Comparison of ENCODE assay signal across 8 cellular contexts in the genomic region with DNA sequence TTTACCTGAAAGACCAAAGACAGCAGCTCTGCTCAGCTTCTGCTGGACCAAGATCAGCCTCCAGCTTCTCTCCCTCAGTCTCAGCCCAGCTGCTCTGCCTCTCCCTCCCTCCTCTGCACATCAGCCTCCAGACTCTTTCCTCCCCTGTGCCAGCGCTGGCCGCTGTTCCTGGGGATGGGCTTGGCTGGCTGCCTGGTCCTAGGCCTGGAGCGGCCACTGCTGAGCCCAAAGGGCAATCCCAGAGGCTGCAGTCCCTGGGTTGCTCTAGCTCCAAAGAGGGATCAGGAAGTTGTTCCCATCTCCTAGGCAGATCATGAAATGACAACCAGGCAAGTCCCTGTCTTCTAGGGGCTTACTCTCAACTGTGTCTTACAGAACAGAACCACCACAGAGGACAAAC.
DNase-seq lines count a peak whose midpoint lies in the region; ATAC-seq and TF ChIP-seq lines count a peak whose summit lies in the region.

No MANE protein-coding gene starts in this region.

- peaks cover 54% of the 10 kb centered on the region for H3K4me1 Mint-ChIP-seq in nephron
- peaks cover 72% of the 10 kb centered on the region for H3K4me1 Mint-ChIP-seq in stimulated activated naive CD8-positive, alpha-beta T cell treated with anti-CD3 and anti-CD28 coated beads, Interleukin-15, amount 100 ng/mL, for 72 hours

- peak overlapping the region in 2 of 3 experiments; percentile 17 to 72 for H3K27ac Mint-ChIP-seq in nephron
- H3K27ac Mint-ChIP-seq in stimulated activated naive CD8-positive, alpha-beta T cell treated with anti-CD3 and anti-CD28 coated beads, Interleukin-15, amount 100 ng/mL, for 72 hours, result no peak overlapping the region

- no peaks in the 10 kb centered on the region for H3K9me3 Mint-ChIP-seq in nephron
- no peaks in the 10 kb centered on the region for H3K9me3 Mint-ChIP-seq in stimulated activated naive CD8-positive, alpha-beta T cell treated with anti-CD3 and anti-CD28 coated beads, Interleukin-15, amount 100 ng/mL, for 72 hours

- H3K36me3 Mint-ChIP-seq in nephron (ENCODE audit: low read depth), result peaks cover 14% of the 10 kb centered on the region

- H3K27me3 Mint-ChIP-seq in nephron (ENCODE audit: low read depth), result no peaks in the 10 kb centered on the region
- H3K27me3 Mint-ChIP-seq in stimulated activated naive CD8-positive, alpha-beta T cell treated with anti-CD3 and anti-CD28 coated beads, Interleukin-15, amount 100 ng/mL, for 72 hours, result no peaks in the 10 kb centered on the region

- H3K4me3 Mint-ChIP-seq in nephron, result no peak overlapping the region
- H3K4me3 Mint-ChIP-seq in stimulated activated naive CD8-positive, alpha-beta T cell treated with anti-CD3 and anti-CD28 coated beads, Interleukin-15, amount 100 ng/mL, for 72 hours, result no peak overlapping the region

- POLR2A ChIA-PET in RWPE1 (lab: Yijun Ruan, JAX; ENCODE audit: low non-redundant PET), result no interaction called here

- peak overlapping the region; percentile 75 for H3K27ac ChIP-seq in RWPE1

- ATAC-seq in stimulated activated naive CD8-positive, alpha-beta T cell treated with anti-CD3 and anti-CD28 coated beads, Interleukin-15, amount 100 ng/mL, for 72 hours, result no peak
- ATAC-seq in GM21367 (IDR thresholded peaks at IDR 0.05; ENCODE audit: unreplicated experiment) (no peak), GM19452 (IDR thresholded peaks at IDR 0.05; ENCODE audit: unreplicated experiment) (no peak)

- CTCF ChIA-PET in RWPE1 (lab: Yijun Ruan, JAX), result no interaction called here

- DNase-seq in AG08396 (ENCODE audit: low spot score), result peak; percentile 76
- DNase-seq in RWPE1 (ENCODE audit: low spot score), result no peak
- peak; percentile 50 for DNase-seq in fibroblast of the conjunctiva (ENCODE audit: low read depth)
- no peak for DNase-seq in stimulated activated naive CD8-positive, alpha-beta T cell treated with anti-CD3 and anti-CD28 coated beads, Interleukin-15, amount 100 ng/mL, for 72 hours
- no peak for DNase-seq in SHP77 treated with DMSO at 0.1 percent for 48 hours (lab: John Stamatoyannopoulos, UW)

- no peak for TF ChIP-seq CTCF in RWPE1 (conservative IDR thresholded peaks at IDR 0.05; ENCODE audit: low read depth)
- no peak for TF ChIP-seq CTCF in nephron (IDR thresholded peaks at IDR 0.05; ENCODE audit: unreplicated experiment in 3 of 3)

Comparison
In these comparisons a context has a peak if more than half of its experiments do, and no peak if none do; other contexts are left out.
1. DNase-seq: peak in AG08396 (single experiment) and fibroblast of the conjunctiva (single experiment); none in RWPE1 (single experiment), stimulated activated naive CD8-positive, alpha-beta T cell treated with anti-CD3 and anti-CD28 coated beads, Interleukin-15, amount 100 ng/mL, for 72 hours (0 of 2) and SHP77 treated with DMSO at 0.1 percent for 48 hours (single experiment).
2. H3K27ac Mint-ChIP-seq: peak in nephron (2 of 3); none in stimulated activated naive CD8-positive, alpha-beta T cell treated with anti-CD3 and anti-CD28 coated beads, Interleukin-15, amount 100 ng/mL, for 72 hours (0 of 2).